In genomic region chr1:94164885-94165284, GRCh38 we compare ENCODE assay signal across 10 cellular contexts. TPM values are rescaled to one million over a fixed set of nuclear protein-coding genes. Genes with fewer than 3 reads are reported as not detected.
"Had no signal": no experiment of that assay in that cellular context is flagged by ENCODE, and none has a peak within 500 bp of the region (broad histone marks: within the 10 kb centered on the region; RNA-seq: fewer than 3 reads in every experiment).

No MANE protein-coding gene starts in this region.

RNA-seq across cellular contexts. Expression of gene ABCA4, which starts 43.9 kb away (rescaled TPM):
- total RNA-seq: activated B cell treated with CpG ODN at 0.5 μM for 24 hours; activated CD4-positive, alpha-beta memory T cell treated with anti-CD3 and anti-CD28 coated beads for 36 hours; activated CD4-positive, alpha-beta memory T cell treated with anti-CD3 and anti-CD28 coated beads, Interleukin-2, amount 10 ng/mL, durations not matched to agents 7 days and 5 days; activated CD4-positive, alpha-beta T cell treated with anti-CD3 and anti-CD28 coated beads, Interleukin-2, amount 10 ng/mL, durations not matched to agents 7 days and 5 days; activated CD8-positive, alpha-beta memory T cell treated with anti-CD3 and anti-CD28 coated beads for 36 hours; activated CD8-positive, alpha-beta memory T cell treated with anti-CD3 and anti-CD28 coated beads, Interleukin-2, amount 10 ng/mL, durations not matched to agents 7 days and 5 days; activated CD8-positive, alpha-beta T cell treated with anti-CD3 and anti-CD28 coated beads for 36 hours; activated CD8-positive, alpha-beta T cell treated with anti-CD3 and anti-CD28 coated beads, Interleukin-2, amount 10 ng/mL, durations not matched to agents 7 days and 5 days; T-helper 17 cell; T-helper 2 cell treated with Interferon-gamma antibody and Interleukin-4, amounts not matched to agents 100 ng/mL and 5 ng/mL, for 36 hours had no signal
